ENCODE assay signal across 10 cellular contexts in genomic region chr4:16893141-16893571, GRCh38. TPM values are rescaled to one million over a fixed set of nuclear protein-coding genes. Genes with fewer than 3 reads are reported as not detected.
DNase-seq lines count a peak whose midpoint lies in the region; ATAC-seq and TF ChIP-seq lines count a peak whose summit lies in the region.
"Had no signal": no experiment of that assay in that cellular context is flagged by ENCODE, and none has a peak within 500 bp of the region (broad histone marks: within the 10 kb centered on the region; RNA-seq: fewer than 3 reads in every experiment).

No MANE protein-coding gene starts in this region.

- H3K27ac ChIP-seq in subcutaneous abdominal adipose tissue (ENCODE audit: low read depth, low read length), result peak overlapping the region; percentile 77
- H3K27ac ChIP-seq: cardiac muscle cell had no signal

- H3K9me3 ChIP-seq in subcutaneous abdominal adipose tissue (ENCODE audit: control insufficient read depth in 5 of 5, low read length in 5 of 5) (no peaks in the 10 kb centered on the region), mucosa of descending colon (no peaks in the 10 kb centered on the region)

- peaks cover 0 to 5% (median 3%) of the 10 kb centered on the region in 5 donors for H3K27me3 ChIP-seq in subcutaneous abdominal adipose tissue (ENCODE audit: control insufficient read depth in 5 of 5, insufficient read depth in 4 of 5, low read length in 5 of 5)
- H3K27me3 ChIP-seq: cardiac muscle cell had no signal

- ATAC-seq in activated CD8-positive, alpha-beta memory T cell treated with anti-CD3 and anti-CD28 coated beads, Interleukin-2, amount 10 ng/mL, durations not matched to agents 7 days and 5 days, result no peak
- ATAC-seq in activated CD8-positive, alpha-beta T cell treated with anti-CD3 and anti-CD28 coated beads, Interleukin-2, amount 10 ng/mL, durations not matched to agents 7 days and 5 days, result no peak
- ATAC-seq in mucosa of descending colon, result no peak
- no peak for ATAC-seq in GM21529 (IDR thresholded peaks at IDR 0.05; ENCODE audit: unreplicated experiment)

- H3K36me3 ChIP-seq in subcutaneous abdominal adipose tissue (ENCODE audit: control insufficient read depth in 5 of 5, insufficient read depth in 5 of 5, low read length in 5 of 5), result peaks cover 0 to 3% (median 2%) of the 10 kb centered on the region in 5 donors
- no peaks in the 10 kb centered on the region for H3K36me3 ChIP-seq in mucosa of descending colon (ENCODE audit: low read depth)
- H3K36me3 ChIP-seq: cardiac muscle cell had no signal

- H3K27me3 Mint-ChIP-seq in activated CD8-positive, alpha-beta memory T cell treated with anti-CD3 and anti-CD28 coated beads, Interleukin-2, amount 10 ng/mL, durations not matched to agents 7 days and 5 days, result peaks cover 9% of the 10 kb centered on the region
- peaks cover 14% of the 10 kb centered on the region for H3K27me3 Mint-ChIP-seq in activated CD8-positive, alpha-beta T cell treated with anti-CD3 and anti-CD28 coated beads, Interleukin-2, amount 10 ng/mL, durations not matched to agents 7 days and 5 days (ENCODE audit: low read depth)

- H3K27ac Mint-ChIP-seq in activated CD8-positive, alpha-beta memory T cell treated with anti-CD3 and anti-CD28 coated beads, Interleukin-2, amount 10 ng/mL, durations not matched to agents 7 days and 5 days, result peak overlapping the region; percentile 15
- H3K27ac Mint-ChIP-seq in activated CD8-positive, alpha-beta T cell treated with anti-CD3 and anti-CD28 coated beads, Interleukin-2, amount 10 ng/mL, durations not matched to agents 7 days and 5 days, result peak overlapping the region; percentile 11

- TF ChIP-seq CTCF in foreskin fibroblast (IDR thresholded peaks at IDR 0.05; ENCODE audit: low read depth, low read length), result no peak
- TF ChIP-seq CTCF in mucosa of descending colon (IDR thresholded peaks at IDR 0.05), result no peak

- POLR2A ChIA-PET in activated CD8-positive, alpha-beta T cell treated with anti-CD3 and anti-CD28 coated beads, Interleukin-2, amount 10 ng/mL, durations not matched to agents 7 days and 5 days (lab: Charles Lee), result no interaction called here

- peaks cover 3% of the 10 kb centered on the region for H3K9me3 Mint-ChIP-seq in activated CD8-positive, alpha-beta memory T cell treated with anti-CD3 and anti-CD28 coated beads, Interleukin-2, amount 10 ng/mL, durations not matched to agents 7 days and 5 days (ENCODE audit: low read depth)
- peaks cover 6% of the 10 kb centered on the region for H3K9me3 Mint-ChIP-seq in activated CD8-positive, alpha-beta T cell treated with anti-CD3 and anti-CD28 coated beads, Interleukin-2, amount 10 ng/mL, durations not matched to agents 7 days and 5 days (ENCODE audit: insufficient read depth)

- peak overlapping the region in 3 of 5 donors; percentile 41 to 66 (median 50) for H3K9ac ChIP-seq in subcutaneous abdominal adipose tissue (ENCODE audit: low read length in 5 of 5)

- H3K4me3 ChIP-seq in foreskin fibroblast (ENCODE audit: low read depth in 1 of 2, low read length in 2 of 2), result peak overlapping the region; percentile 18 to 79
- H3K4me3 ChIP-seq in subcutaneous abdominal adipose tissue (ENCODE audit: low read depth in 1 of 5, low read length in 5 of 5), result peak overlapping the region in 3 of 5 donors; percentile 42 to 67 (median 48)
- no peak overlapping the region for H3K4me3 ChIP-seq in mucosa of descending colon
- H3K4me3 ChIP-seq: cardiac muscle cell had no signal

- H3K4me1 ChIP-seq in subcutaneous abdominal adipose tissue (ENCODE audit: control insufficient read depth in 5 of 5, insufficient read depth in 5 of 5, low read length in 5 of 5) (peaks cover 0 to 35% (median 10%) of the 10 kb centered on the region in 5 donors), mucosa of descending colon (ENCODE audit: low read depth) (no peaks in the 10 kb centered on the region)

- intact Hi-C loops in mucosa of descending colon (cut with DNase I, micrococcal nuclease), result no loop called here

- H3K4me3 Mint-ChIP-seq in activated CD8-positive, alpha-beta memory T cell treated with anti-CD3 and anti-CD28 coated beads, Interleukin-2, amount 10 ng/mL, durations not matched to agents 7 days and 5 days, result no peak overlapping the region
- peak overlapping the region; percentile 23 for H3K4me3 Mint-ChIP-seq in activated CD8-positive, alpha-beta T cell treated with anti-CD3 and anti-CD28 coated beads, Interleukin-2, amount 10 ng/mL, durations not matched to agents 7 days and 5 days

- no peaks in the 10 kb centered on the region for H3K36me3 Mint-ChIP-seq in activated CD8-positive, alpha-beta memory T cell treated with anti-CD3 and anti-CD28 coated beads, Interleukin-2, amount 10 ng/mL, durations not matched to agents 7 days and 5 days
- peaks cover 6% of the 10 kb centered on the region for H3K36me3 Mint-ChIP-seq in activated CD8-positive, alpha-beta T cell treated with anti-CD3 and anti-CD28 coated beads, Interleukin-2, amount 10 ng/mL, durations not matched to agents 7 days and 5 days (ENCODE audit: low read depth)

- H3K4me1 Mint-ChIP-seq in activated CD8-positive, alpha-beta memory T cell treated with anti-CD3 and anti-CD28 coated beads, Interleukin-2, amount 10 ng/mL, durations not matched to agents 7 days and 5 days, result peaks cover 26% of the 10 kb centered on the region
- peaks cover 51% of the 10 kb centered on the region for H3K4me1 Mint-ChIP-seq in activated CD8-positive, alpha-beta T cell treated with anti-CD3 and anti-CD28 coated beads, Interleukin-2, amount 10 ng/mL, durations not matched to agents 7 days and 5 days (ENCODE audit: low read depth)

- CTCF ChIA-PET in activated CD8-positive, alpha-beta memory T cell treated with anti-CD3 and anti-CD28 coated beads, Interleukin-2, amount 10 ng/mL, durations not matched to agents 7 days and 5 days (lab: Charles Lee), result no interaction called here
- CTCF ChIA-PET in activated CD8-positive, alpha-beta T cell treated with anti-CD3 and anti-CD28 coated beads, Interleukin-2, amount 10 ng/mL, durations not matched to agents 7 days and 5 days (lab: Charles Lee), result interaction anchor here (1.1 to 5.0 kb wide), 4 partner anchors 9 to 431 kb away, joined by 3 to 31 read pairs (median 8); no protein-coding TSS in a partner anchor

- DNase-seq in activated CD8-positive, alpha-beta memory T cell treated with anti-CD3 and anti-CD28 coated beads, Interleukin-2, amount 10 ng/mL, durations not matched to agents 7 days and 5 days, result no peak
- no peak for DNase-seq in activated CD8-positive, alpha-beta memory T cell treated with anti-CD3 and anti-CD28 coated beads, Interleukin-2, amount 50 U/mL, for 48 hours
- no peak for DNase-seq in activated CD8-positive, alpha-beta T cell treated with anti-CD3 and anti-CD28 coated beads, Interleukin-2, amount 10 ng/mL, durations not matched to agents 7 days and 5 days
- DNase-seq in foreskin fibroblast (no peak), mucosa of descending colon (no peak), HK-2 (ENCODE audit: unreplicated experiment) (no peak)
- DNase-seq: NCI-H1092 treated with DMSO at 0.1 percent for 48 hours had no signal

RNA-seq across cellular contexts. Expression of gene LDB2, which starts 5.3 kb away (rescaled TPM):
- not detected for total RNA-seq in activated CD8-positive, alpha-beta memory T cell treated with anti-CD3 and anti-CD28 coated beads, Interleukin-2, amount 10 ng/mL, durations not matched to agents 7 days and 5 days
- total RNA-seq in activated CD8-positive, alpha-beta T cell treated with anti-CD3 and anti-CD28 coated beads, Interleukin-2, amount 10 ng/mL, durations not matched to agents 7 days and 5 days, result not detected
- 10 to 100 TPM in 1 of 3 donors, 1 to 10 TPM in 2; 4.7 to 19.9 (median 9.3) TPM for total RNA-seq in mucosa of descending colon

Comparison
In these comparisons a context has a peak if more than half of its experiments do, and no peak if none do; other contexts are left out.
1. RNA of gene LDB2, which starts 5.3 kb away (total RNA-seq): 4.7 to 19.9 TPM in mucosa of descending colon; not detected in activated CD8-positive, alpha-beta memory T cell treated with anti-CD3 and anti-CD28 coated beads, Interleukin-2, amount 10 ng/mL, durations not matched to agents 7 days and 5 days and not detected in activated CD8-positive, alpha-beta T cell treated with anti-CD3 and anti-CD28 coated beads, Interleukin-2, amount 10 ng/mL, durations not matched to agents 7 days and 5 days; every median in the first group is over 4 times any median in the second.